Comparison of ENCODE assay signal across 32 cellular contexts in the genomic region with DNA sequence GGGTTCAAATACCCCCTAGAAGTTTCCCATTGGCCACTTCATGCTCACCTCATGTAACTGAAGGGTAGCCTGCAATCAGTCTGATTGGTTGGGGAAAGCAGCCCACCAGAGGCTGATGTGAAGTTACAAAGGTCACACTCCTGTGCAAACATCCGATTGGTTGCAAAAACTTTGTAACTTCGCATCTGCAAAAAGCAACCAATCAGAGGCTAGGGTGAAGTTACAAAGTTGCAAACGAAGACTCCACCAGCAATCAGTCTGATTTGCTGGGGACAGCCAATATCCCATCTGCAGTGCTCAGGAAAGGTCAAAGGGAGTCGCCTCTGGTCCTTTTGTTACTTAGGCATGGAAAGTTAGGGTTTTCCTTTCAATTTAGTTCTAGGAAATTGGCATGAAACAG.
"Had no signal": no experiment of that assay in that cellular context is flagged by ENCODE, and none has a peak within 500 bp of the region (broad histone marks: within the 10 kb centered on the region; RNA-seq: fewer than 3 reads in every experiment).

No MANE protein-coding gene starts in this region.

- H3K4me1 ChIP-seq: foreskin keratinocyte, parathyroid adenoma, upper lobe of right lung, uterus had no signal

- DNase-seq: dorsolateral prefrontal cortex; effector CD4-positive, alpha-beta T cell; foreskin keratinocyte; glutamatergic neuron; heart right ventricle; hippocampal formation; immature natural killer cell; islet precursor cell; kidney glomerular epithelial cell; left colon; left ventricle myocardium superior; natural killer cell; stimulated activated CD4-positive, alpha-beta T cell treated with anti-CD3 and anti-CD28 coated beads, Interleukin-12 subunit alpha, Interleukin-12 subunit beta, amount 100 ng/mL, for 4 hours; stimulated activated CD4-positive, alpha-beta T cell treated with anti-CD3 and anti-CD28 coated beads, Interleukin-1b, Interleukin-23, amount 100 ng/mL, for 48 hours; stimulated activated CD4-positive, alpha-beta T cell treated with anti-CD3 and anti-CD28 coated beads, Interleukin-4, amount 100 ng/mL, for 1 hour; stimulated activated CD8-positive, alpha-beta memory T cell treated with anti-CD3 and anti-CD28 coated beads, Interleukin-4, amount 100 ng/mL, for 48 hours; stimulated activated naive CD4-positive, alpha-beta T cell treated with Interleukin-2 at 50 U/mL for 16 hours; stomach; tibial artery; upper lobe of right lung; uterus had no signal

- FAIRE-seq: colon, endothelial cell of umbilical vein had no signal

- H3K4me3 ChIP-seq: dorsolateral prefrontal cortex, esophagus muscularis mucosa, gastroesophageal sphincter, heart right ventricle, lung, smooth muscle cell, stomach, tibial artery, upper lobe of right lung, uterus had no signal

- H3K9me3 ChIP-seq: esophagus muscularis mucosa, gastroesophageal sphincter, neutrophil, stomach, tibial artery, upper lobe of right lung, uterus had no signal

- H3K36me3 Mint-ChIP-seq: immature natural killer cell, natural killer cell had no signal

- H3K27me3 ChIP-seq: dorsolateral prefrontal cortex, esophagus muscularis mucosa, foreskin keratinocyte, gastroesophageal sphincter, heart right ventricle, neutrophil, stomach, tibial artery, upper lobe of right lung, uterus had no signal

- H3K36me3 ChIP-seq: esophagus muscularis mucosa, gastroesophageal sphincter, heart right ventricle, neutrophil, stomach, tibial artery, upper lobe of right lung, uterus had no signal

- H3K9me3 Mint-ChIP-seq: immature natural killer cell, memory B cell, natural killer cell had no signal

- H3K27me3 Mint-ChIP-seq: memory B cell, progenitor cell of endocrine pancreas had no signal

- H3K4me3 Mint-ChIP-seq: immature natural killer cell, memory B cell, natural killer cell had no signal

- H3K27ac Mint-ChIP-seq: progenitor cell of endocrine pancreas had no signal

- H3K27ac ChIP-seq: dorsolateral prefrontal cortex, esophagus muscularis mucosa, foreskin keratinocyte, gastroesophageal sphincter, heart right ventricle, neutrophil, parathyroid adenoma, stomach, tibial artery, upper lobe of right lung, uterus had no signal

- ATAC-seq: foreskin keratinocyte, gastroesophageal sphincter, heart right ventricle, left colon, left ventricle myocardium superior, natural killer cell, sciatic nerve, upper lobe of right lung had no signal
